27 cellular contexts compared by ENCODE assay signal in the genomic region with DNA sequence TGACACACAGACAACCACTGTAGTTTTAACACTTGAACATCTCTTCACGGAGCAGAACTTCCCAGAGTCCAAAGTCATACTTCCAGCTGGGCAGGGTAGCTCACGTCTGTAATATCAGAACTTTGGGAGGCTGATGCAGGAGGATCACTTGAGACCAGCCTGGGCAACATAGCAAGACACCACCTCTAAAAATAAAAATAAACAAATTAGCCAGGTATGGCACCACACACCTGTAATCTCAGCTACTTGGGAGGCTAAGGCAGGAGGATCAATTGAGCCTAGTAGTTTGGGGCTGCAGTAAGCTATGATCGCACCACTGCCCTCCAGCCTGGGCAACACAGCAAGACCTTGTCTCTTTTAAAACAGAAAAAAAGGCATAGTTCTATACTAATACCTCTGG. TPM values are rescaled to one million over a fixed set of nuclear protein-coding genes. Genes with fewer than 3 reads are reported as not detected.
"Had no signal": no experiment of that assay in that cellular context is flagged by ENCODE, and none has a peak within 500 bp of the region (broad histone marks: within the 10 kb centered on the region; RNA-seq: fewer than 3 reads in every experiment).

No MANE protein-coding gene starts in this region.

- H3K4me3 Mint-ChIP-seq: activated CD4-positive, alpha-beta memory T cell treated with anti-CD3 and anti-CD28 coated beads for 36 hours; activated CD4-positive, alpha-beta T cell treated with anti-CD3 and anti-CD28 coated beads, Interleukin-2, amount 10 ng/mL, durations not matched to agents 7 days and 5 days; activated naive CD4-positive, alpha-beta T cell treated with anti-CD3 and anti-CD28 coated beads, Interleukin-2, amount 10 ng/mL, durations not matched to agents 7 days and 5 days; activated naive CD8-positive, alpha-beta T cell treated with anti-CD3 and anti-CD28 coated beads, Interleukin-2, amount 10 ng/mL, durations not matched to agents 7 days and 5 days; activated T-cell treated with anti-CD3 and anti-CD28 coated beads, Interleukin-2, amount 50 U/mL, for 4 hours had no signal

- ATAC-seq: Right ventricle myocardium inferior had no signal

- H3K36me3 Mint-ChIP-seq: activated CD4-positive, alpha-beta memory T cell treated with anti-CD3 and anti-CD28 coated beads for 36 hours; activated naive CD4-positive, alpha-beta T cell treated with anti-CD3 and anti-CD28 coated beads, Interleukin-2, amount 10 ng/mL, durations not matched to agents 7 days and 5 days; activated naive CD8-positive, alpha-beta T cell treated with anti-CD3 and anti-CD28 coated beads, Interleukin-2, amount 10 ng/mL, durations not matched to agents 7 days and 5 days; T-cell had no signal

- H3K36me3 ChIP-seq: adrenal gland, breast epithelium had no signal

- H3K9me3 Mint-ChIP-seq: activated CD4-positive, alpha-beta memory T cell treated with anti-CD3 and anti-CD28 coated beads for 36 hours; activated CD4-positive, alpha-beta T cell treated with anti-CD3 and anti-CD28 coated beads, Interleukin-2, amount 10 ng/mL, durations not matched to agents 7 days and 5 days; activated naive CD4-positive, alpha-beta T cell treated with anti-CD3 and anti-CD28 coated beads, Interleukin-2, amount 10 ng/mL, durations not matched to agents 7 days and 5 days; activated naive CD8-positive, alpha-beta T cell treated with anti-CD3 and anti-CD28 coated beads, Interleukin-2, amount 10 ng/mL, durations not matched to agents 7 days and 5 days; activated T-cell treated with anti-CD3 and anti-CD28 coated beads, Interleukin-2, amount 50 U/mL, for 4 hours; T-cell had no signal

- H3K27ac Mint-ChIP-seq: activated CD4-positive, alpha-beta memory T cell treated with anti-CD3 and anti-CD28 coated beads for 36 hours; activated CD4-positive, alpha-beta T cell treated with anti-CD3 and anti-CD28 coated beads, Interleukin-2, amount 10 ng/mL, durations not matched to agents 7 days and 5 days; activated naive CD4-positive, alpha-beta T cell treated with anti-CD3 and anti-CD28 coated beads, Interleukin-2, amount 10 ng/mL, durations not matched to agents 7 days and 5 days; activated naive CD8-positive, alpha-beta T cell treated with anti-CD3 and anti-CD28 coated beads, Interleukin-2, amount 10 ng/mL, durations not matched to agents 7 days and 5 days had no signal

- DNase-seq: activated CD4-positive, alpha-beta T cell treated with anti-CD3 and anti-CD28 coated beads, Interleukin-2, amount 10 ng/mL, durations not matched to agents 7 days and 5 days; activated CD4-positive, CD25-positive, alpha-beta regulatory T cell; activated CD8-positive, alpha-beta memory T cell treated with anti-CD3 and anti-CD28 coated beads for 24 hours; activated gamma-delta T cell; activated naive CD4-positive, alpha-beta T cell treated with anti-CD3 and anti-CD28 coated beads, Interleukin-2, amount 10 ng/mL, durations not matched to agents 7 days and 5 days; activated naive CD8-positive, alpha-beta T cell treated with anti-CD3 and anti-CD28 coated beads, Interleukin-2, amount 10 ng/mL, durations not matched to agents 7 days and 5 days; activated T-cell treated with anti-CD3 and anti-CD28 coated beads, Interleukin-2, amount 50 U/mL, for 4 hours; adrenal gland; central memory CD4-positive, alpha-beta T cell; Kasumi-1; NCI-H1048; NCI-H146; NCI-H1930; NCI-H2171; NCI-H2227 treated with DMSO at 0.1 percent for 48 hours; NCI-H446 treated with DMSO at 0.1 percent for 48 hours; NCI-H524 treated with DMSO at 0.1 percent for 48 hours; NCI-H774; RPMI8226; T1000 had no signal

- H3K4me3 ChIP-seq: SK-N-MC had no signal

- H3K4me1 ChIP-seq: adrenal gland, breast epithelium had no signal

- H3K9me3 ChIP-seq: adrenal gland, breast epithelium had no signal

- H3K27ac ChIP-seq: adrenal gland, breast epithelium, SK-N-MC had no signal

- FAIRE-seq: TTC549 had no signal

RNA-seq across cellular contexts. Expression of a gene that starts 52.8 kb away (rescaled TPM):
- total RNA-seq: OCI-LY7, Right ventricle myocardium inferior had no signal
